ENCODE assay signal across 8 cellular contexts in genomic region chr9:128688501-128689292, GRCh38. TPM values are rescaled to one million over a fixed set of nuclear protein-coding genes. Genes with fewer than 3 reads are reported as not detected.
A peak's percentile ranks its signal among the peaks of the same experiment; 100 is the strongest.
DNase-seq lines count a peak whose midpoint lies in the region; ATAC-seq and TF ChIP-seq lines count a peak whose summit lies in the region.

TSS of gene SET (plus strand) at chr9:128689222. CDS start at chr9:128689583, 361 bp downstream.

- H3K9me3 Mint-ChIP-seq in endothelial cell (ENCODE audit: unreplicated experiment) = no peaks in the 10 kb centered on the region

- H3K27ac Mint-ChIP-seq in endothelial cell (ENCODE audit: unreplicated experiment) = peak within 1 kb of the TSS; percentile 92

- H3K27me3 ChIP-seq in HUES64 (ENCODE audit: insufficient read depth, low read length) (no peaks in the 10 kb centered on the region), OCI-LY3 (ENCODE audit: low read depth, low read length) (no peaks in the 10 kb centered on the region)

- H3K27ac ChIP-seq in HUES64 (ENCODE audit: low read depth, low read length) = peak within 1 kb of the TSS; percentile 95
- peak within 1 kb of the TSS; percentile 92 for H3K27ac ChIP-seq in OCI-LY3 (ENCODE audit: low read length)

- peaks cover 21% of the 10 kb centered on the region for H3K36me3 Mint-ChIP-seq in endothelial cell (ENCODE audit: low read depth, unreplicated experiment)

- H3K4me1 ChIP-seq in HUES64 (ENCODE audit: insufficient read depth, low read length) (peaks cover 31% of the 10 kb centered on the region), OCI-LY3 (ENCODE audit: low read length) (peaks cover 54% of the 10 kb centered on the region)

- peak within 1 kb of the TSS; percentile 94 for H3K4me3 Mint-ChIP-seq in endothelial cell (ENCODE audit: unreplicated experiment)

- H3K4me1 Mint-ChIP-seq in endothelial cell (ENCODE audit: unreplicated experiment) = peaks cover 41% of the 10 kb centered on the region

- H3K9me3 ChIP-seq in HUES64 (ENCODE audit: insufficient read depth, low read depth, low read length) = no peaks in the 10 kb centered on the region
- H3K9me3 ChIP-seq in OCI-LY3 (ENCODE audit: insufficient read depth, low read length) = no peaks in the 10 kb centered on the region

- H3K79me2 ChIP-seq in OCI-LY3 (ENCODE audit: low read length) = peaks cover 98% of the 10 kb centered on the region

- peak within 1 kb of the TSS; percentile 91 for H3K4me2 ChIP-seq in OCI-LY3 (ENCODE audit: low read length)

- H3K36me3 ChIP-seq in HUES64 (ENCODE audit: insufficient read depth, low read length) = peaks cover 35% of the 10 kb centered on the region
- peaks cover 37% of the 10 kb centered on the region for H3K36me3 ChIP-seq in OCI-LY3 (replicated peaks; ENCODE audit: low read depth, low read length)

- 3% methylated on average over 93 of the region's 93 CpGs for WGBS in HUES64

- H3K4me3 ChIP-seq in HUES64 (ENCODE audit: low read length) (peak within 1 kb of the TSS; percentile 96), OCI-LY3 (ENCODE audit: low read length) (peak within 1 kb of the TSS; percentile 92)

- DNase-seq in COLO829 (ENCODE audit: low spot score) = peak; percentile 99
- DNase-seq in activated CD8-positive, alpha-beta memory T cell treated with anti-CD3 and anti-CD28 coated beads, Interleukin-2, amount 50 U/mL, for 48 hours = peak; percentile 95
- peak; percentile 96 for DNase-seq in endothelial cell (ENCODE audit: low spot score)
- peak; percentile 95 for DNase-seq in midbrain (lab: John Stamatoyannopoulos, UW)
- DNase-seq in stimulated activated CD8-positive, alpha-beta memory T cell treated with anti-CD3 and anti-CD28 coated beads, Interleukin-2, amount 100 ng/mL, for 1 hour (ENCODE audit: low read depth in 2 of 2) = peak; percentile 80 to 90

- peak; percentile 63 for ATAC-seq in GM21423 (IDR thresholded peaks at IDR 0.05; ENCODE audit: unreplicated experiment)

- H4K20me1 ChIP-seq in OCI-LY3 (ENCODE audit: insufficient read depth, low read length) = peaks cover 18% of the 10 kb centered on the region

- TF ChIP-seq CTCF in OCI-LY3 (IDR thresholded peaks at IDR 0.05; ENCODE audit: low read depth, low read length) (no peak), endothelial cell (IDR thresholded peaks at IDR 0.05; ENCODE audit: unreplicated experiment) (no peak)

- H2AFZ ChIP-seq in OCI-LY3 (ENCODE audit: low read depth, low read length) = no peak within 1 kb of the TSS

- H3K9ac ChIP-seq in HUES64 (ENCODE audit: low read depth, low read length) (peak within 1 kb of the TSS; percentile 97), OCI-LY3 (ENCODE audit: low read length) (peak within 1 kb of the TSS; percentile 100)

- peaks cover 9% of the 10 kb centered on the region for H3K27me3 Mint-ChIP-seq in endothelial cell (ENCODE audit: unreplicated experiment)

RNA-seq across cellular contexts. Expression of gene SET, which starts in this region (rescaled TPM):
- 1,037 TPM for polyA plus RNA-seq in HUES64 (2013, experiment 1 of 2)
- polyA plus RNA-seq in HUES64 (2013, experiment 2 of 2) = 1,056 TPM
- 420 TPM for total RNA-seq in endothelial cell (ENCODE audit: unreplicated experiment)

Comparison
In these comparisons a context has a peak if more than half of its experiments do, and no peak if none do; other contexts are left out.
1. Peak in every context shown above with its lines: DNase-seq, ATAC-seq, H3K4me3 ChIP-seq and H3K27ac ChIP-seq.